1 cellular context compared by ENCODE assay signal in the genomic region with DNA sequence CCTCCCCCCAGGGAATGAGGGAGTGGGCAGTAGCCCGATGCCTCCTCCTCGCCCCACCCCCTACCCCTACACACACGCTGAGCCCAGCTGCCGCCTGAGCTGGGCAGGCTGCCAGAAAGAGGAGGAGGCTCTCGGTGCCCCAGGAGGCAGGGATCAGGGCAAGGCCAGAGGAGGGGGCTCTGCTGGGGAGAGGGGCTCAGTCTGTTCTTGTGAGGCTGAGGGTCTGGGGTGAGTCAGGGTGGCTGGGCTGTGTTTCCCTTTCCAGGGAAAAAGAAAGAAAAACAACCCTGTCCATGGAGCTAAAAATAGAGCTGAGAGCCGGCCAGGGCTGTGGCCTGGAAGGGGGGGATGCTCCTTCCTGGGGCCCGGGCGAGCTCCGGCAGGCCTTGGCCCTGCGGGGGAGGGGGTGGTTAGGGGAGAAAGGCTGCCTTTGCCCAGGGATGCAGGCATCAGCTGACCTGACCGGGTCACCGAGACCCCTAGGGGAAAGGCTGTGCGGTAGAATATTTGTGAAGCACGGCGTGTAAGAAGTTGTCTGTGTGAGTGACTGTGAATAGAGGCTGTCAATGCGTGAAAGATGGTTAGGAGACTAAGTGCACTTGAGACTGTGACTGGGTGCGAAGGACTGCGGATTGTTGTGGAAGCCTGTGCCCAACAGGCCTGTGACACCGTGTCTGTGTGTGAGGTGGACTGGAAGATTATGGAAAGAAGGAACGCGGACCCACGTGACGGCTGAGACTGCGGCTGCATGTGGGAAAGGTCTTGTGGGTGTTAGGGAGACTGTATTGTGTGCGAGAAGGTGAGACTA.
A peak's percentile ranks its signal among the peaks of the same experiment; 100 is the strongest.
TF ChIP-seq lines count a peak whose summit lies in the region.

No MANE protein-coding gene starts in this region.

TF ChIP-seq in HepG2, 621 proteins besides CTCF, POLR2A, EP300 and RAD21 (continued from another document):
- TF ChIP-seq ZNF280D (CRISPR knock-in tag; IDR thresholded peaks at IDR 0.05) (peak; percentile 23; the same call in 1 of the 2 replicates), ZNF275 (CRISPR knock-in tag; IDR thresholded peaks at IDR 0.05; ENCODE audit: borderline replicate concordance) (peak; percentile 62), ZSCAN12 (CRISPR knock-in tag; IDR thresholded peaks at IDR 0.05) (no peak), NONO (IDR thresholded peaks at IDR 0.05) (no peak), NONO (CRISPR knock-in tag; conservative IDR thresholded peaks at IDR 0.05) (peak; percentile 52; the same call in 1 of the 2 replicates), SMARCE1 (IDR thresholded peaks at IDR 0.05; ENCODE audit: borderline replicate concordance) (no peak), ZSCAN20 (CRISPR knock-in tag; IDR thresholded peaks at IDR 0.05; ENCODE audit: borderline replicate concordance) (0 out of 2 replicates have a peak, but pooled peaks have one; percentile 5), POLR2G (IDR thresholded peaks at IDR 0.05; ENCODE audit: low read depth, low read length) (peak; percentile 61), SMAD9 (CRISPR knock-in tag; IDR thresholded peaks at IDR 0.05) (no peak), ZNF18 (CRISPR knock-in tag; IDR thresholded peaks at IDR 0.05; ENCODE audit: insufficient replicate concordance) (peak; percentile 2), ZNF331 (CRISPR knock-in tag; IDR thresholded peaks at IDR 0.05) (peak; percentile 52; the same call in 1 of the 2 replicates), ZNF503 (CRISPR knock-in tag; IDR thresholded peaks at IDR 0.05) (0 out of 2 replicates have a peak, but pooled peaks have one; percentile 2), HIC2 (CRISPR knock-in tag; IDR thresholded peaks at IDR 0.05; ENCODE audit: low read depth) (peak; percentile 71), ZNF160 (CRISPR knock-in tag; IDR thresholded peaks at IDR 0.05) (peak; percentile 36; the same call in 1 of the 2 replicates), MED8 (CRISPR knock-in tag; IDR thresholded peaks at IDR 0.05; ENCODE audit: insufficient replicate concordance) (peak; percentile 1), NFIC (IDR thresholded peaks at IDR 0.05; ENCODE audit: low read length) (peak; percentile 48; the same call in 1 of the 2 replicates), SMAD3 (CRISPR knock-in tag; IDR thresholded peaks at IDR 0.05) (no peak), HDAC1 (CRISPR knock-in tag; IDR thresholded peaks at IDR 0.05) (peak; percentile 28; the same call in 1 of the 2 replicates), ZNF792 (CRISPR knock-in tag; IDR thresholded peaks at IDR 0.05) (peak; percentile 55; the same call in 1 of the 2 replicates), ZBTB7A (CRISPR knock-in tag; IDR thresholded peaks at IDR 0.05) (peak; percentile 79), ZNF326 (CRISPR knock-in tag; IDR thresholded peaks at IDR 0.05; ENCODE audit: borderline replicate concordance) (peak; percentile 87; the same call in 1 of the 2 replicates), ZNF513 (CRISPR knock-in tag; conservative IDR thresholded peaks at IDR 0.05) (0 out of 2 replicates have a peak, but pooled peaks have one; percentile 48), ZNF557 (CRISPR knock-in tag; IDR thresholded peaks at IDR 0.05) (peak; percentile 82; the same call in 1 of the 2 replicates), PHF8 (CRISPR knock-in tag; IDR thresholded peaks at IDR 0.05) (peak; percentile 6; the same call in 1 of the 2 replicates), PHF21A (CRISPR knock-in tag; IDR thresholded peaks at IDR 0.05) (0 out of 2 replicates have a peak, but pooled peaks have one; percentile 14), BORCS8-MEF2B (CRISPR knock-in tag; IDR thresholded peaks at IDR 0.05) (no peak), HOXA9 (CRISPR knock-in tag; IDR thresholded peaks at IDR 0.05; ENCODE audit: borderline replicate concordance) (0 out of 2 replicates have a peak, but pooled peaks have one; percentile 1), TAF1 (CRISPR knock-in tag; IDR thresholded peaks at IDR 0.05) (no peak)
- TF ChIP-seq, protein P1, sequence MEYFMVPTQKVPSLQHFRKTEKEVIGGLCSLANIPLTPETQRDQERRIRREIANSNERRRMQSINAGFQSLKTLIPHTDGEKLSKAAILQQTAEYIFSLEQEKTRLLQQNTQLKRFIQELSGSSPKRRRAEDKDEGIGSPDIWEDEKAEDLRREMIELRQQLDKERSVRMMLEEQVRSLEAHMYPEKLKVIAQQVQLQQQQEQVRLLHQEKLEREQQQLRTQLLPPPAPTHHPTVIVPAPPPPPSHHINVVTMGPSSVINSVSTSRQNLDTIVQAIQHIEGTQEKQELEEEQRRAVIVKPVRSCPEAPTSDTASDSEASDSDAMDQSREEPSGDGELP (IDR thresholded peaks at IDR 0.05; ENCODE audit: borderline replicate concordance, low read depth), result peak; percentile 85
TF ChIP-seq in HepG2: peak in this region for 78.
